In the genomic region with DNA sequence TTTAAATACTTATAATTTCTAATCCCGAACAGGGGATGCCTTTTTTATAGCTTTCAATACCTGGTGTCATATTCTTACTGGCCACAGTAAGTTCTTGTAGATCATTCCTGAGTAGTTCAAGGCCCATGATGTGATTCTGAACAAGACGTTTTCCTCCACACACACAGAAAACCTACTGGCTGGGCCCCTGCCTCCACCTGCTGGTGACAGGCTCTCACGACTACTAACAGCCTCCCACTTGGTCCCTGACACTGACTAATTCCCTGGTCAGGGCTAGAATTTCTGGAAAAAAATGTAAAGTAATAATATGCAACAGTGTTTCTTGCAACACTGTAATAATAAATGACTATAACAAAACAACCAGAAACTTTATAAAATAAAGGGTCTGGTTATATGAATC, we compare ENCODE assay signal across 8 cellular contexts. TPM values are rescaled to one million over a fixed set of nuclear protein-coding genes. Genes with fewer than 3 reads are reported as not detected.
A peak's percentile ranks its signal among the peaks of the same experiment; 100 is the strongest.
DNase-seq lines count a peak whose midpoint lies in the region; ATAC-seq and TF ChIP-seq lines count a peak whose summit lies in the region.

No MANE protein-coding gene starts in this region.

- no TSS peak for BruUV-seq in PC-3 (replicated peaks; lab: Mats Ljungman, UMichigan)

- DNase-seq in activated CD4-positive, alpha-beta T cell treated with anti-CD3 and anti-CD28 coated beads for 24 hours (ENCODE audit: low read depth in 2 of 2): peak; percentile 8 to 18
- no peak for DNase-seq in activated CD4-positive, alpha-beta T cell treated with anti-CD3 and anti-CD28 coated beads for 1 hour
- DNase-seq in HT-29 (ENCODE audit: low spot score) (peak; percentile 75), PC-3 (peak; percentile 89), brain microvascular endothelial cell (peak; percentile 75), inferior parietal cortex (ENCODE audit: extremely low spot score) (peak; percentile 63)
- peak; percentile 10 to 15 for DNase-seq in stimulated activated CD4-positive, alpha-beta T cell treated with anti-CD3 and anti-CD28 coated beads, Interleukin-15, amount 100 ng/mL, for 48 hours (ENCODE audit: low read depth in 2 of 2)

- H3K36me3 ChIP-seq in PC-3 (ENCODE audit: low read depth, low read length): peaks cover 10% of the 10 kb centered on the region
- peaks cover 9% of the 10 kb centered on the region for H3K36me3 ChIP-seq in brain microvascular endothelial cell (replicated peaks)

- H4K20me1 ChIP-seq in PC-3 (ENCODE audit: low read length): no peaks in the 10 kb centered on the region

- no peak overlapping the region for H2AFZ ChIP-seq in PC-3 (ENCODE audit: low read length)

- in situ Hi-C loops in brain microvascular endothelial cell (cut with HindIII; ENCODE audit: low pct_ligation_motif_present, low sequenced_read_pairs): no loop called here

- H3K27me3 ChIP-seq in PC-3 (ENCODE audit: low read length): no peaks in the 10 kb centered on the region
- no peaks in the 10 kb centered on the region for H3K27me3 ChIP-seq in brain microvascular endothelial cell (replicated peaks)

- peak overlapping the region; percentile 61 for H3K27ac ChIP-seq in PC-3 (ENCODE audit: low read length)
- H3K27ac ChIP-seq in brain microvascular endothelial cell: no peak overlapping the region

- peak; percentile 96 for ATAC-seq in PC-3
- no peak for ATAC-seq in GM18861 (IDR thresholded peaks at IDR 0.05; ENCODE audit: unreplicated experiment)

- no peaks in the 10 kb centered on the region for H3K9me2 ChIP-seq in PC-3 (replicated peaks; ENCODE audit: low read length)

- peaks cover 15% of the 10 kb centered on the region for H3K4me1 ChIP-seq in PC-3 (ENCODE audit: insufficient read depth, low read length)

- CTCF ChIA-PET in PC-3 (lab: Charles Lee): interaction anchor here (0.5 to 2.2 kb wide), 13 partner anchors 31 to 606 kb away, joined by 3 to 48 read pairs (median 8); a partner anchor contains a TSS

- TF ChIP-seq CTCF in PC-3 (conservative IDR thresholded peaks at IDR 0.05; ENCODE audit: low read depth, low read length) (peak; percentile 93), brain microvascular endothelial cell (IDR thresholded peaks at IDR 0.05; ENCODE audit: low read depth, low read length, missing control alignments) (peak; percentile 92)

- no peak overlapping the region for H3K4me2 ChIP-seq in PC-3 (ENCODE audit: low read length)

- H3K4me3 ChIP-seq in PC-3 (ENCODE audit: low read length) (no peak overlapping the region), brain microvascular endothelial cell (ENCODE audit: low read depth, low read length) (no peak overlapping the region)

- H3F3A ChIP-seq in PC-3 (ENCODE audit: low read length, unreplicated experiment): peaks cover 5% of the 10 kb centered on the region

- POLR2A ChIA-PET in PC-3 (lab: Charles Lee; ENCODE audit: unreplicated experiment): interaction anchor here (1.1 kb wide), 1 partner anchor 49 kb away, joined by 4 read pairs; no protein-coding TSS in a partner anchor

- H3K9ac ChIP-seq in PC-3 (ENCODE audit: low read length): peak overlapping the region; percentile 42

- H3K79me2 ChIP-seq in PC-3 (ENCODE audit: low read length): no peaks in the 10 kb centered on the region

- H3K9me3 ChIP-seq in PC-3 (ENCODE audit: low read length): no peaks in the 10 kb centered on the region

- intact Hi-C loops in PC-3 (cut with micrococcal nuclease): loop anchor here (1.0 kb wide), 5 partner anchors 31 to 205 kb away; no protein-coding TSS in a partner anchor

RNA-seq across cellular contexts. Expression of a gene that starts 50.4 kb away (rescaled TPM):
- total RNA-seq in HT-29 (2014; rRNA removed; shearing (Covaris generic)): 54.3 and 60.9 TPM in 2 replicates
- 252 and 333 TPM in 2 replicates for total RNA-seq in PC-3 (2014; rRNA removed)
